In genomic region chr5:24712947-24713346, GRCh38 we compare ENCODE assay signal across 17 cellular contexts.
A peak's percentile ranks its signal among the peaks of the same experiment; 100 is the strongest.
DNase-seq lines count a peak whose midpoint lies in the region; ATAC-seq and TF ChIP-seq lines count a peak whose summit lies in the region.
"Had no signal": no experiment of that assay in that cellular context is flagged by ENCODE, and none has a peak within 500 bp of the region (broad histone marks: within the 10 kb centered on the region; RNA-seq: fewer than 3 reads in every experiment).

No MANE protein-coding gene starts in this region.

- H3K4me2 ChIP-seq in SU-DHL-6 (ENCODE audit: low read depth, low read length, poor library complexity, severe bottlenecking) (no peak overlapping the region), neural cell (ENCODE audit: low read length) (no peak overlapping the region)
- H3K4me2 ChIP-seq: A549; BLaER1 treated with 17β-estradiol and CSF1 and Interleukin-3, amounts not matched to agents 10 nM and 100 nM had no signal

- H3K4me3 ChIP-seq in SU-DHL-6 (ENCODE audit: insufficient read depth, low read length, poor library complexity, severe bottlenecking) (no peak overlapping the region), neural cell (ENCODE audit: low read length) (no peak overlapping the region)
- H3K4me3 ChIP-seq: A549; BLaER1 treated with 17β-estradiol and CSF1 and Interleukin-3, amounts not matched to agents 10 nM and 100 nM; GM12878 had no signal

- TF ChIP-seq CTCF in SU-DHL-6 (IDR thresholded peaks at IDR 0.05; ENCODE audit: insufficient read depth, low read length, poor library complexity, severe bottlenecking), result no peak
- no peak for TF ChIP-seq CTCF in neural cell (IDR thresholded peaks at IDR 0.05; ENCODE audit: poor library complexity, severe bottlenecking)

- H3K9ac ChIP-seq in SU-DHL-6 (ENCODE audit: low read length), result no peak overlapping the region
- no peak overlapping the region for H3K9ac ChIP-seq in neural cell (ENCODE audit: low read length)
- H3K9ac ChIP-seq: BLaER1 treated with 17β-estradiol and CSF1 and Interleukin-3, amounts not matched to agents 10 nM and 100 nM had no signal

- ATAC-seq in GM19463 (IDR thresholded peaks at IDR 0.05; ENCODE audit: unreplicated experiment) (no peak), HG02981 (IDR thresholded peaks at IDR 0.05; ENCODE audit: unreplicated experiment) (no peak)
- ATAC-seq: A549; CD8-positive, alpha-beta T cell; GM12878 had no signal

- H3K36me3 ChIP-seq in SU-DHL-6 (ENCODE audit: low read length), result no peaks in the 10 kb centered on the region; the same call in 1 of the 2 replicates
- no peaks in the 10 kb centered on the region for H3K36me3 ChIP-seq in neural cell (ENCODE audit: insufficient read depth, low read length)
- H3K36me3 ChIP-seq: BLaER1 treated with 17β-estradiol and CSF1 and Interleukin-3, amounts not matched to agents 10 nM and 100 nM had no signal

- H3K79me2 ChIP-seq in SU-DHL-6 (ENCODE audit: insufficient read depth, low read length) (no peaks in the 10 kb centered on the region), neural cell (replicated peaks; ENCODE audit: insufficient read depth, low read length) (no peaks in the 10 kb centered on the region)

- no peaks in the 10 kb centered on the region for H3F3A ChIP-seq in SU-DHL-6 (ENCODE audit: insufficient read depth)
- no peaks in the 10 kb centered on the region for H3F3A ChIP-seq in neural cell (ENCODE audit: insufficient read depth, low read length, poor library complexity, severe bottlenecking)

- H2AFZ ChIP-seq in SU-DHL-6 (ENCODE audit: low read depth, low read length, severe bottlenecking), result peak overlapping the region; percentile 2
- H2AFZ ChIP-seq in neural cell (ENCODE audit: low read depth, low read length), result no peak overlapping the region

- H3K27me3 ChIP-seq in SU-DHL-6 (ENCODE audit: low read length) (no peaks in the 10 kb centered on the region), neural cell (ENCODE audit: insufficient read depth, low read depth, low read length) (no peaks in the 10 kb centered on the region)
- H3K27me3 ChIP-seq: BLaER1 treated with 17β-estradiol and CSF1 and Interleukin-3, amounts not matched to agents 10 nM and 100 nM had no signal

- TF ChIP-seq EP300 in neural cell (conservative IDR thresholded peaks at IDR 0.05; ENCODE audit: poor library complexity, severe bottlenecking), result peak; percentile 63

- DNase-seq in GM03348 (ENCODE audit: low spot score), result peak; percentile 6
- DNase-seq: AML-193; Caco-2; Calu3; CD4-positive, alpha-beta T cell; CD8-positive, alpha-beta T cell; DMS79 treated with DMSO at 0.1 percent for 48 hours; GF-D8 had no signal

- TF ChIP-seq RAD21 in neural cell (conservative IDR thresholded peaks at IDR 0.05), result no peak

- H3K9me3 ChIP-seq in SU-DHL-6 (ENCODE audit: insufficient read depth, low read length), result no peaks in the 10 kb centered on the region
- H3K9me3 ChIP-seq in neural cell (ENCODE audit: low read length), result no peaks in the 10 kb centered on the region
- H3K9me3 ChIP-seq: A549; BLaER1 treated with 17β-estradiol and CSF1 and Interleukin-3, amounts not matched to agents 10 nM and 100 nM; Caco-2 had no signal

- H3K9me2 ChIP-seq in SU-DHL-6 (replicated peaks; ENCODE audit: insufficient read depth, low read length) (no peaks in the 10 kb centered on the region), neural cell (ENCODE audit: insufficient read depth, low read length) (no peaks in the 10 kb centered on the region)

- H3K27ac ChIP-seq in SU-DHL-6 (ENCODE audit: low read depth, low read length), result no peak overlapping the region
- no peak overlapping the region for H3K27ac ChIP-seq in neural cell (ENCODE audit: low read length)
- H3K27ac ChIP-seq: 22Rv1; A549; BLaER1 treated with 17β-estradiol and CSF1 and Interleukin-3, amounts not matched to agents 10 nM and 100 nM; C4-2B had no signal

- H4K20me1 ChIP-seq in SU-DHL-6 (ENCODE audit: low read depth, low read length), result no peaks in the 10 kb centered on the region
- H4K20me1 ChIP-seq in neural cell (ENCODE audit: insufficient read depth), result no peaks in the 10 kb centered on the region
- H4K20me1 ChIP-seq: BLaER1 treated with 17β-estradiol and CSF1 and Interleukin-3, amounts not matched to agents 10 nM and 100 nM had no signal

TF ChIP-seq in neural cell, 6 proteins besides CTCF, POLR2A, EP300 and RAD21:
- TF ChIP-seq REST (IDR thresholded peaks at IDR 0.05; ENCODE audit: borderline replicate concordance) (peak; percentile 75), TAF1 (IDR thresholded peaks at IDR 0.05; ENCODE audit: low read depth) (no peak), POLR2AphosphoS5 (IDR thresholded peaks at IDR 0.05) (peak; percentile 79)
